Comparison of ENCODE assay signal across 8 cellular contexts in genomic region chr6:22470454-22471368, GRCh38.
DNase-seq lines count a peak whose midpoint lies in the region; ATAC-seq, FAIRE-seq and TF ChIP-seq lines count a peak whose summit lies in the region.

No MANE protein-coding gene starts in this region.

- H3K27ac ChIP-seq in A549 (peak overlapping the region in 1 of 2 experiments; percentile 66; a peak in 3 of 6 replicates), adrenal gland (no peak overlapping the region)
- no peak overlapping the region for H3K27ac ChIP-seq in naive thymus-derived CD4-positive, alpha-beta T cell (ENCODE audit: low read depth, low read length)

- FAIRE-seq in A549 (lab: Jason Lieb, UNC), result no peak

- no peak for TF ChIP-seq POLR2A in A549 (IDR thresholded peaks at IDR 0.05; ENCODE audit: low read length)
- TF ChIP-seq POLR2A in adrenal gland (IDR thresholded peaks at IDR 0.05), result no peak

- peak in 1 of 2 experiments; percentile 44; a peak in 2 of 5 replicates for TF ChIP-seq RAD21 in A549 (conservative IDR thresholded peaks at IDR 0.05 in 1 of 2, IDR thresholded peaks at IDR 0.05 in 1 of 2)

- no peaks in the 10 kb centered on the region for H3K27me3 Mint-ChIP-seq in naive thymus-derived CD4-positive, alpha-beta T cell
- H3K27me3 Mint-ChIP-seq in natural killer cell (ENCODE audit: low read depth in 2 of 2), result no peaks in the 10 kb centered on the region

- H3K4me2 ChIP-seq in A549, result peak overlapping the region; percentile 57

- ATAC-seq in A549 (peak; percentile 83), natural killer cell (no peak)
- no peak for ATAC-seq in naive thymus-derived CD4-positive, alpha-beta T cell

- no peak overlapping the region for H3K27ac Mint-ChIP-seq in naive thymus-derived CD4-positive, alpha-beta T cell
- no peak overlapping the region for H3K27ac Mint-ChIP-seq in natural killer cell

- peaks cover 0 to 1% (median 0%) of the 10 kb centered on the region in 7 donors for H3K4me1 Mint-ChIP-seq in naive thymus-derived CD4-positive, alpha-beta T cell
- no peaks in the 10 kb centered on the region for H3K4me1 Mint-ChIP-seq in natural killer cell

- intact Hi-C loops in adrenal gland (cut with DNase I), result no loop called here
- intact Hi-C loops in naive thymus-derived CD4-positive, alpha-beta T cell (cut with micrococcal nuclease), result no loop called here
- intact Hi-C loops in natural killer cell (cut with micrococcal nuclease), result no loop called here

- WGBS in A549 (ENCODE audit: missing lambda C conversion rate), result 57% methylated on average over 7 of the region's 8 CpGs
- 64 to 69% (median 68%) methylated on average over 8 of the region's 8 CpGs for WGBS in adrenal gland, 4 donors

- H3K9me3 ChIP-seq in A549 (no peaks in the 10 kb centered on the region), adrenal gland (replicated peaks in 1 of 3) (no peaks in the 10 kb centered on the region)
- H3K9me3 ChIP-seq in naive thymus-derived CD4-positive, alpha-beta T cell (ENCODE audit: control insufficient read depth in 2 of 3, low read length in 3 of 3), result no peaks in the 10 kb centered on the region

- H3K4me1 ChIP-seq in A549 (peaks cover 13% of the 10 kb centered on the region), adrenal gland (replicated peaks in 1 of 2) (peaks cover 0 to 14% of the 10 kb centered on the region in 2 donors)
- no peaks in the 10 kb centered on the region for H3K4me1 ChIP-seq in naive thymus-derived CD4-positive, alpha-beta T cell (ENCODE audit: control insufficient read depth in 2 of 2, insufficient read depth in 2 of 2, low read length in 2 of 2)

- POLR2A ChIA-PET in A549 (lab: Yijun Ruan, JAX), result interaction anchor here (0.6 kb wide), 2 partner anchors 221 to 877 kb away, joined by 3 read pairs; partner anchors contain the start of gene SOX4
- POLR2A ChIA-PET in naive thymus-derived CD4-positive, alpha-beta T cell (lab: Charles Lee), result no interaction called here

- no peak for TF ChIP-seq CTCF in A549 (IDR thresholded peaks at IDR 0.05)
- TF ChIP-seq CTCF in LNCaP clone FGC (IDR thresholded peaks at IDR 0.05; ENCODE audit: control insufficient read depth, extremely low read depth, insufficient read depth), result peak; percentile 27; the same call in 1 of the 2 replicates
- peak in 3 of 6 experiments; percentile 22 to 32 (median 23) for TF ChIP-seq CTCF in adrenal gland (IDR thresholded peaks at IDR 0.05)
- no peak for TF ChIP-seq CTCF in natural killer cell (IDR thresholded peaks at IDR 0.05)

- H3K36me3 ChIP-seq in adrenal gland (replicated peaks in 1 of 2), result no peaks in the 10 kb centered on the region
- H3K36me3 ChIP-seq in naive thymus-derived CD4-positive, alpha-beta T cell (ENCODE audit: control insufficient read depth in 2 of 3, insufficient read depth in 3 of 3, low read length in 3 of 3), result no peaks in the 10 kb centered on the region

- CTCF ChIA-PET in A549 (lab: Yijun Ruan, JAX), result no interaction called here
- CTCF ChIA-PET in naive thymus-derived CD4-positive, alpha-beta T cell (lab: Charles Lee), result no interaction called here

- no peak for TF ChIP-seq EP300 in A549 (IDR thresholded peaks at IDR 0.05)

- no peaks in the 10 kb centered on the region for H3K36me3 Mint-ChIP-seq in naive thymus-derived CD4-positive, alpha-beta T cell
- no peaks in the 10 kb centered on the region for H3K36me3 Mint-ChIP-seq in natural killer cell

- no peak overlapping the region for H3K4me3 Mint-ChIP-seq in naive thymus-derived CD4-positive, alpha-beta T cell
- no peak overlapping the region for H3K4me3 Mint-ChIP-seq in natural killer cell

- H3K27me3 ChIP-seq in adrenal gland, result no peaks in the 10 kb centered on the region
- no peaks in the 10 kb centered on the region for H3K27me3 ChIP-seq in naive thymus-derived CD4-positive, alpha-beta T cell (ENCODE audit: control insufficient read depth in 2 of 2, insufficient read depth in 2 of 2, low read length in 2 of 2)

- peak; percentile 1 to 35 for DNase-seq in A549 (ENCODE audit: low read depth in 1 of 2, low spot score in 1 of 2)
- DNase-seq in LNCaP clone FGC (ENCODE audit: low read depth), result peak; percentile 96
- DNase-seq in adrenal gland, result peak; percentile 35 to 74 (median 45)
- DNase-seq in kidney glomerular epithelial cell (lab: John Stamatoyannopoulos, UW), result peak; percentile 31
- DNase-seq in activated naive CD4-positive, alpha-beta T cell treated with anti-CD3 and anti-CD28 coated beads, Interleukin-2, amount 50 U/mL, for 16 hours, result no peak
- no peak for DNase-seq in ecto neural progenitor cell (ENCODE audit: low spot score)
- no peak for DNase-seq in naive thymus-derived CD4-positive, alpha-beta T cell
- no peak for DNase-seq in natural killer cell

- H3K4me3 ChIP-seq in A549 (no peak overlapping the region), LNCaP clone FGC (ENCODE audit: low read depth, low read length) (no peak overlapping the region), adrenal gland (no peak overlapping the region)
- H3K4me3 ChIP-seq in naive thymus-derived CD4-positive, alpha-beta T cell (ENCODE audit: low read length), result no peak overlapping the region

- peaks cover 0 to 14% (median 2%) of the 10 kb centered on the region in 11 donors for H3K9me3 Mint-ChIP-seq in naive thymus-derived CD4-positive, alpha-beta T cell
- peaks cover 12 to 19% of the 10 kb centered on the region in 2 donors for H3K9me3 Mint-ChIP-seq in natural killer cell

TF ChIP-seq in A549, 52 proteins besides CTCF, POLR2A, EP300 and RAD21:
- TF ChIP-seq FOSL2 (IDR thresholded peaks at IDR 0.05) (no peak), FOSL2 (CRISPR knock-in tag; IDR thresholded peaks at IDR 0.05) (no peak), CBX8 (IDR thresholded peaks at IDR 0.05) (no peak), SMC3 (IDR thresholded peaks at IDR 0.05) (peak; percentile 35)

Comparison
In these comparisons a context has a peak if more than half of its experiments do, and no peak if none do; other contexts are left out.
1. ATAC-seq: peak in A549 (2 of 2); none in naive thymus-derived CD4-positive, alpha-beta T cell (single experiment) and natural killer cell (0 of 3).
2. DNase-seq: peak in A549 (2 of 2), LNCaP clone FGC (single experiment), adrenal gland (7 of 7) and kidney glomerular epithelial cell (single experiment); none in activated naive CD4-positive, alpha-beta T cell treated with anti-CD3 and anti-CD28 coated beads, Interleukin-2, amount 50 U/mL, for 16 hours (single experiment), ecto neural progenitor cell (single experiment), naive thymus-derived CD4-positive, alpha-beta T cell (0 of 9) and natural killer cell (single experiment).